In genomic region chr1:210373878-210374599, GRCh38 we compare ENCODE assay signal across 1 cellular context.
TF ChIP-seq lines count a peak whose summit lies in the region.

No MANE protein-coding gene starts in this region.

TF ChIP-seq in HEK293, 187 proteins besides CTCF, POLR2A, EP300 and RAD21 (continued from another document and continues in another):
- TF ChIP-seq ZNF148 (tag by site-specific recombination; IDR thresholded peaks at IDR 0.05; ENCODE audit: borderline replicate concordance) (no peak), ZNF114 (tag by site-specific recombination; IDR thresholded peaks at IDR 0.05) (no peak), ZNF366 (tag by site-specific recombination; conservative IDR thresholded peaks at IDR 0.05) (peak; percentile 75), KLF7 (tag by site-specific recombination; IDR thresholded peaks at IDR 0.05; ENCODE audit: borderline replicate concordance) (no peak), YY2 (tag by site-specific recombination; IDR thresholded peaks at IDR 0.05) (no peak), ZNF354C (tag by site-specific recombination; IDR thresholded peaks at IDR 0.05; ENCODE audit: borderline replicate concordance, low read depth) (no peak), MZF1 (tag by site-specific recombination; IDR thresholded peaks at IDR 0.05; ENCODE audit: borderline replicate concordance) (peak; percentile 19; the same call in 1 of the 2 replicates), ZNF19 (tag by site-specific recombination; IDR thresholded peaks at IDR 0.05; ENCODE audit: low read depth) (no peak), ZNF660 (tag by site-specific recombination; IDR thresholded peaks at IDR 0.05) (peak; percentile 72), ZNF580 (tag by site-specific recombination; IDR thresholded peaks at IDR 0.05) (no peak; the same call in 1 of the 2 replicates), ZNF146 (tag by site-specific recombination; IDR thresholded peaks at IDR 0.05) (peak; percentile 5; the same call in 1 of the 2 replicates), ZSCAN5A (tag by site-specific recombination; IDR thresholded peaks at IDR 0.05) (no peak), HIC1 (tag by site-specific recombination; IDR thresholded peaks at IDR 0.05) (no peak), INSM2 (tag by site-specific recombination; IDR thresholded peaks at IDR 0.05) (0 out of 2 replicates have a peak, but pooled peaks have one; percentile 48), ZNF280D (tag by site-specific recombination; IDR thresholded peaks at IDR 0.05) (no peak), ZNF664 (tag by site-specific recombination; IDR thresholded peaks at IDR 0.05) (peak; percentile 29; the same call in 1 of the 2 replicates), ZNF707 (tag by site-specific recombination; IDR thresholded peaks at IDR 0.05) (no peak), ELK4 (IDR thresholded peaks at IDR 0.05; ENCODE audit: borderline replicate concordance, low read depth, low read length) (no peak), ZNF140 (tag by site-specific recombination; IDR thresholded peaks at IDR 0.05) (no peak), KLF1 (tag by site-specific recombination; IDR thresholded peaks at IDR 0.05) (no peak), ZBTB8A (tag by site-specific recombination; IDR thresholded peaks at IDR 0.05) (peak; percentile 31; the same call in 1 of the 2 replicates), ZNF692 (tag by site-specific recombination; IDR thresholded peaks at IDR 0.05) (peak; percentile 73), ZNF174 (tag by site-specific recombination; IDR thresholded peaks at IDR 0.05) (no peak), ZNF112 (tag by site-specific recombination; IDR thresholded peaks at IDR 0.05) (no peak), ZFP41 (tag by site-specific recombination; IDR thresholded peaks at IDR 0.05; ENCODE audit: borderline replicate concordance) (no peak), ZNF639 (tag by site-specific recombination; IDR thresholded peaks at IDR 0.05) (0 out of 2 replicates have a peak, but pooled peaks have one; percentile 37), PRDM2 (tag by site-specific recombination; IDR thresholded peaks at IDR 0.05; ENCODE audit: borderline replicate concordance) (no peak), REPIN1 (tag by site-specific recombination; IDR thresholded peaks at IDR 0.05; ENCODE audit: low read depth) (no peak), WT1 (tag by site-specific recombination; IDR thresholded peaks at IDR 0.05) (no peak), HOXD13 (CRISPR knock-in tag; IDR thresholded peaks at IDR 0.05; ENCODE audit: borderline replicate concordance) (no peak), ZNF658 (tag by site-specific recombination; IDR thresholded peaks at IDR 0.05) (no peak), HOXC10 (CRISPR knock-in tag; IDR thresholded peaks at IDR 0.05) (no peak), FEZF1 (tag by site-specific recombination; IDR thresholded peaks at IDR 0.05) (peak; percentile 65), ZNF169 (tag by site-specific recombination; IDR thresholded peaks at IDR 0.05) (no peak), GLIS1 (tag by site-specific recombination; IDR thresholded peaks at IDR 0.05) (no peak), ZNF610 (tag by site-specific recombination; IDR thresholded peaks at IDR 0.05; ENCODE audit: borderline replicate concordance) (no peak), ZNF404 (tag by site-specific recombination; IDR thresholded peaks at IDR 0.05) (no peak), ZNF529 (tag by site-specific recombination; IDR thresholded peaks at IDR 0.05; ENCODE audit: insufficient replicate concordance) (no peak)
